In the genomic region with DNA sequence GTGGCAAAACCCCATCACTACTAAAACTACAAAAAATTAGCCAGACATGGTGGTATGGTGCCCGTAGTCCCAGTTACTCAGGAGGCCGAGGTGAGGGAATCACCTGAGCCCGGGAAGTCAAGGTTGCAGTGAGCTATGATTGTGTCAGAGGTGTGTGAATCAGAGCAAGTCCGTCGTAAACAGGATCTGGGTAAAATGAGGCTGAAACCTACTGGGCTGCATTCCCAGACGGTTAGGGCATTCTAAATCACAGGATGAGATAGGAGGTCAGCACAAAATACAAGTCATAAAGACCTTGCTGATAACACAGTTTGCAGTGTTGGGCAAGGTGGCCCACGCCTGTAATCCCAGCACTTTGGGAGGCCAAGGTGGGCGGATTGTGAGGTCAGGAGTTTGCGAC, we compare ENCODE assay signal across 1 cellular context.
TF ChIP-seq lines count a peak whose summit lies in the region.

No MANE protein-coding gene starts in this region.

TF ChIP-seq in HCT116, 20 proteins besides CTCF, POLR2A, EP300 and RAD21 (continued from another document):
- TF ChIP-seq, protein P1, sequence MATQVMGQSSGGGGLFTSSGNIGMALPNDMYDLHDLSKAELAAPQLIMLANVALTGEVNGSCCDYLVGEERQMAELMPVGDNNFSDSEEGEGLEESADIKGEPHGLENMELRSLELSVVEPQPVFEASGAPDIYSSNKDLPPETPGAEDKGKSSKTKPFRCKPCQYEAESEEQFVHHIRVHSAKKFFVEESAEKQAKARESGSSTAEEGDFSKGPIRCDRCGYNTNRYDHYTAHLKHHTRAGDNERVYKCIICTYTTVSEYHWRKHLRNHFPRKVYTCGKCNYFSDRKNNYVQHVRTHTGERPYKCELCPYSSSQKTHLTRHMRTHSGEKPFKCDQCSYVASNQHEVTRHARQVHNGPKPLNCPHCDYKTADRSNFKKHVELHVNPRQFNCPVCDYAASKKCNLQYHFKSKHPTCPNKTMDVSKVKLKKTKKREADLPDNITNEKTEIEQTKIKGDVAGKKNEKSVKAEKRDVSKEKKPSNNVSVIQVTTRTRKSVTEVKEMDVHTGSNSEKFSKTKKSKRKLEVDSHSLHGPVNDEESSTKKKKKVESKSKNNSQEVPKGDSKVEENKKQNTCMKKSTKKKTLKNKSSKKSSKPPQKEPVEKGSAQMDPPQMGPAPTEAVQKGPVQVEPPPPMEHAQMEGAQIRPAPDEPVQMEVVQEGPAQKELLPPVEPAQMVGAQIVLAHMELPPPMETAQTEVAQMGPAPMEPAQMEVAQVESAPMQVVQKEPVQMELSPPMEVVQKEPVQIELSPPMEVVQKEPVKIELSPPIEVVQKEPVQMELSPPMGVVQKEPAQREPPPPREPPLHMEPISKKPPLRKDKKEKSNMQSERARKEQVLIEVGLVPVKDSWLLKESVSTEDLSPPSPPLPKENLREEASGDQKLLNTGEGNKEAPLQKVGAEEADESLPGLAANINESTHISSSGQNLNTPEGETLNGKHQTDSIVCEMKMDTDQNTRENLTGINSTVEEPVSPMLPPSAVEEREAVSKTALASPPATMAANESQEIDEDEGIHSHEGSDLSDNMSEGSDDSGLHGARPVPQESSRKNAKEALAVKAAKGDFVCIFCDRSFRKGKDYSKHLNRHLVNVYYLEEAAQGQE (IDR thresholded peaks at IDR 0.05; ENCODE audit: low read depth): no peak
